8 cellular contexts compared by ENCODE assay signal in genomic region chr12:108768591-108769500, GRCh38. TPM values are rescaled to one million over a fixed set of nuclear protein-coding genes. Genes with fewer than 3 reads are reported as not detected.
DNase-seq lines count a peak whose midpoint lies in the region; ATAC-seq and TF ChIP-seq lines count a peak whose summit lies in the region.

No MANE protein-coding gene starts in this region.

- no peak overlapping the region for H4K8ac ChIP-seq in IMR-90 (ENCODE audit: low read depth in 2 of 2, low read length in 2 of 2)

- peak overlapping the region; percentile 78 to 81 for H3K4me3 Mint-ChIP-seq in stimulated activated naive B cell treated with anti-CD40 and anti-IgM and Interleukin-4, amounts not matched to agents 10 μg/mL and 1 μg/mL and 100 μg/mL, for 72 hours

- no peak overlapping the region; the same call in 1 of the 2 replicates for H3K14ac ChIP-seq in IMR-90 (replicated peaks; ENCODE audit: low read depth, low read length)

- H3K27ac ChIP-seq in IMR-90 (ENCODE audit: insufficient read depth, low read length): no peak overlapping the region

- no TSS peak for BruUV-seq in IMR-90 (replicated peaks; lab: Mats Ljungman, UMichigan)

- POLR2A ChIA-PET in IMR-90 (lab: Charles Lee; ENCODE audit: unreplicated experiment): no interaction called here

- H3K9ac ChIP-seq in IMR-90 (ENCODE audit: low read depth, low read length) (no peak overlapping the region), iPS-15b (ENCODE audit: low read depth, low read length) (peak overlapping the region; percentile 24)

- CTCF ChIA-PET in IMR-90 (lab: Yijun Ruan, JAX): no interaction called here

- 0 out of 2 replicates have a peak overlapping the region, but pooled peaks have one; percentile 42 for H3K4ac ChIP-seq in IMR-90 (ENCODE audit: low read depth, low read length)

- H3K4me2 ChIP-seq in IMR-90 (ENCODE audit: low read depth, low read length): peak overlapping the region; percentile 40; the same call in 1 of the 2 replicates

- H2BK5ac ChIP-seq in IMR-90 (ENCODE audit: low read depth, low read length, poor library complexity, severe bottlenecking): no peak overlapping the region

- no peak overlapping the region for H2BK20ac ChIP-seq in IMR-90 (ENCODE audit: low read depth, low read length)

- no peaks in the 10 kb centered on the region for H3K27me3 Mint-ChIP-seq in stimulated activated naive B cell treated with anti-CD40 and anti-IgM and Interleukin-4, amounts not matched to agents 10 μg/mL and 1 μg/mL and 100 μg/mL, for 72 hours

- H3K9me3 Mint-ChIP-seq in stimulated activated naive B cell treated with anti-CD40 and anti-IgM and Interleukin-4, amounts not matched to agents 10 μg/mL and 1 μg/mL and 100 μg/mL, for 72 hours: no peaks in the 10 kb centered on the region

- H3K4me3 ChIP-seq in IMR-90 (ENCODE audit: insufficient read depth, low read depth, low read length): no peak overlapping the region
- H3K4me3 ChIP-seq in iPS-15b (ENCODE audit: low read depth, low read length): peak overlapping the region; percentile 59

- H3K23ac ChIP-seq in IMR-90 (ENCODE audit: low read depth, low read length): no peak overlapping the region

- H2AK9ac ChIP-seq in IMR-90 (replicated peaks; ENCODE audit: low read depth, low read length, poor library complexity): no peak overlapping the region

- peak overlapping the region; percentile 83 for H3K27ac Mint-ChIP-seq in stimulated activated naive B cell treated with anti-CD40 and anti-IgM and Interleukin-4, amounts not matched to agents 10 μg/mL and 1 μg/mL and 100 μg/mL, for 72 hours

- no peaks in the 10 kb centered on the region for H3K36me3 ChIP-seq in IMR-90 (ENCODE audit: control insufficient read depth, insufficient read depth, low read length)
- no peaks in the 10 kb centered on the region for H3K36me3 ChIP-seq in iPS-15b (ENCODE audit: control insufficient read depth, insufficient read depth, low read length)

- intact Hi-C loops in IMR-90 (cut with micrococcal nuclease): no loop called here

- peaks cover 4% of the 10 kb centered on the region; the same call in 1 of the 2 replicates for H3K4me1 ChIP-seq in IMR-90 (ENCODE audit: control insufficient read depth, insufficient read depth, low read length)
- H3K4me1 ChIP-seq in iPS-15b (ENCODE audit: control insufficient read depth, insufficient read depth, low read length): no peaks in the 10 kb centered on the region

- TF ChIP-seq POLR2A in IMR-90 (IDR thresholded peaks at IDR 0.05; ENCODE audit: low read depth, low read length): no peak

- peaks cover 0 to 2% of the 10 kb centered on the region in 2 donors for H3K36me3 Mint-ChIP-seq in stimulated activated naive B cell treated with anti-CD40 and anti-IgM and Interleukin-4, amounts not matched to agents 10 μg/mL and 1 μg/mL and 100 μg/mL, for 72 hours

- no peak overlapping the region for H2BK120ac ChIP-seq in IMR-90 (ENCODE audit: low read depth, low read length)

- H3K9me3 ChIP-seq in IMR-90 (ENCODE audit: control insufficient read depth, insufficient read depth, low read length): no peaks in the 10 kb centered on the region
- H3K9me3 ChIP-seq in iPS-15b (ENCODE audit: control insufficient read depth, insufficient read depth, low read length): no peaks in the 10 kb centered on the region

- ATAC-seq in IMR-90 (ENCODE audit: low read depth) (peak; percentile 35; the same call in 1 of the 2 replicates), HG02678 (IDR thresholded peaks at IDR 0.05; ENCODE audit: unreplicated experiment) (no peak), GM19452 (IDR thresholded peaks at IDR 0.05; ENCODE audit: unreplicated experiment) (no peak)
- peak; percentile 90 for ATAC-seq in stimulated activated naive B cell treated with anti-CD40 and anti-IgM and Interleukin-4, amounts not matched to agents 10 μg/mL and 1 μg/mL and 100 μg/mL, for 72 hours (replicated peaks)

- no peak overlapping the region for H4K5ac ChIP-seq in IMR-90 (ENCODE audit: low read depth, low read length)

- H3K79me1 ChIP-seq in IMR-90 (ENCODE audit: low read depth in 1 of 2, low read length in 2 of 2): no peaks in the 10 kb centered on the region; a peak in 1 of 4 replicates

- peaks cover 7% of the 10 kb centered on the region for H3K9me1 ChIP-seq in IMR-90 (ENCODE audit: insufficient read depth, low read length)

- no peak for TF ChIP-seq RAD21 in IMR-90 (IDR thresholded peaks at IDR 0.05; ENCODE audit: low read length)

- WGBS in IMR-90 (ENCODE audit: extremely low coverage in 2 of 2, insufficient read length in 1 of 2), 2 experiments: 22% methylated on average over 20 of the region's 40 CpGs; no CpG with 5 or more reads in 1 of the 2 experiments

- no peaks in the 10 kb centered on the region; the same call in 1 of the 2 replicates for H4K20me1 ChIP-seq in IMR-90 (ENCODE audit: insufficient read depth, low read length)

- H4K91ac ChIP-seq in IMR-90 (ENCODE audit: insufficient read depth, low read depth, low read length): no peak overlapping the region

- H3K4me1 Mint-ChIP-seq in stimulated activated naive B cell treated with anti-CD40 and anti-IgM and Interleukin-4, amounts not matched to agents 10 μg/mL and 1 μg/mL and 100 μg/mL, for 72 hours: peaks cover 30 to 48% of the 10 kb centered on the region in 2 donors

- DNase-seq in GM10266 (ENCODE audit: extremely low spot score): peak; percentile 42
- DNase-seq in IMR-90: no peak
- peak; percentile 3 for DNase-seq in activated naive CD4-positive, alpha-beta T cell treated with Interleukin-2 at 50 U/mL for 16 hours
- peak; percentile 82 for DNase-seq in stimulated activated naive B cell treated with anti-CD40 and anti-IgM and Interleukin-4, amounts not matched to agents 10 μg/mL and 1 μg/mL and 100 μg/mL, for 72 hours
- DNase-seq in midbrain (lab: John Stamatoyannopoulos, UW): no peak

- peak overlapping the region; percentile 80 for H2AFZ ChIP-seq in IMR-90 (replicated peaks; ENCODE audit: low read length, poor library complexity)

- in situ Hi-C loops in IMR-90 (cut with MboI; ENCODE audit: low sequenced_read_pairs): no loop called here

- dilution Hi-C loops in IMR-90 (cut with HindIII; ENCODE audit: low sequenced_read_pairs, unreplicated experiment): no loop called here

- no peak overlapping the region for H2BK15ac ChIP-seq in IMR-90 (ENCODE audit: low read depth, low read length)

- H3K56ac ChIP-seq in IMR-90 (ENCODE audit: extremely low read depth, insufficient read depth, low read length): no peak overlapping the region

- no peak overlapping the region; the same call in 1 of the 2 replicates for H3K18ac ChIP-seq in IMR-90 (ENCODE audit: low read depth, low read length)

- no peak overlapping the region for H2AK5ac ChIP-seq in IMR-90 (ENCODE audit: low read depth, low read length)

- H3K27me3 ChIP-seq in IMR-90 (ENCODE audit: control insufficient read depth, insufficient read depth, low read length): peaks cover 3% of the 10 kb centered on the region; the same call in 1 of the 2 replicates
- no peaks in the 10 kb centered on the region for H3K27me3 ChIP-seq in iPS-15b (ENCODE audit: control insufficient read depth, insufficient read depth, low read length)

- TF ChIP-seq CTCF in GM10266 (IDR thresholded peaks at IDR 0.05; ENCODE audit: control insufficient read depth, insufficient read depth, low read depth, missing control alignments) (no peak), IMR-90 (conservative IDR thresholded peaks at IDR 0.05; ENCODE audit: low read depth, low read length) (no peak)

TF ChIP-seq in IMR-90, 13 proteins besides CTCF, POLR2A, EP300 and RAD21:
- no peak for TF ChIP-seq CEBPB (IDR thresholded peaks at IDR 0.05; ENCODE audit: low read depth, low read length)
- TF ChIP-seq CHD1 (IDR thresholded peaks at IDR 0.05; ENCODE audit: low read depth, low read length): no peak
- no peak for TF ChIP-seq USF2 (IDR thresholded peaks at IDR 0.05; ENCODE audit: low read depth, low read length)
- no peak for TF ChIP-seq RFX5 (IDR thresholded peaks at IDR 0.05; ENCODE audit: low read depth, low read length)
- TF ChIP-seq RCOR1 (IDR thresholded peaks at IDR 0.05; ENCODE audit: insufficient replicate concordance, low read length): no peak
- no peak for TF ChIP-seq FOS (IDR thresholded peaks at IDR 0.05; ENCODE audit: low read depth, low read length)
- no peak for TF ChIP-seq BHLHE40 (IDR thresholded peaks at IDR 0.05; ENCODE audit: low read depth, low read length)
- no peak for TF ChIP-seq MAFK (IDR thresholded peaks at IDR 0.05; ENCODE audit: low read depth, low read length)
- TF ChIP-seq ELK1 (IDR thresholded peaks at IDR 0.05; ENCODE audit: borderline replicate concordance, low read depth, low read length): no peak
- no peak for TF ChIP-seq SMC3 (IDR thresholded peaks at IDR 0.05; ENCODE audit: low read depth, low read length)
- TF ChIP-seq NFE2L2 (IDR thresholded peaks at IDR 0.05; ENCODE audit: low read depth, low read length): no peak
- no peak for TF ChIP-seq MXI1 (IDR thresholded peaks at IDR 0.05; ENCODE audit: borderline replicate concordance, low read depth, low read length)
- no peak for TF ChIP-seq MAZ (IDR thresholded peaks at IDR 0.05; ENCODE audit: borderline replicate concordance, low read depth, low read length)

RNA-seq across cellular contexts. Expression of gene CORO1C, which starts 37.5 kb away (rescaled TPM):
- 1,042 and 1,100 TPM in 2 replicates for total RNA-seq in IMR-90 (2012; rRNA removed)
- polyA plus RNA-seq in IMR-90 (2012; rRNA removed): 591 and 675 TPM in 2 replicates
- 183 and 262 TPM in 2 replicates for polyA plus RNA-seq in IMR-90 (2012; cell fraction: cytosol; rRNA removed)
- 145 and 350 TPM in 2 replicates for polyA plus RNA-seq in IMR-90 (2012; cell fraction: nucleus; rRNA removed; ENCODE audit: low replicate concordance)

Comparison
In these comparisons a context has a peak if more than half of its experiments do, and no peak if none do; other contexts are left out.
1. DNase-seq: peak in GM10266 (single experiment), activated naive CD4-positive, alpha-beta T cell treated with Interleukin-2 at 50 U/mL for 16 hours (single experiment) and stimulated activated naive B cell treated with anti-CD40 and anti-IgM and Interleukin-4, amounts not matched to agents 10 μg/mL and 1 μg/mL and 100 μg/mL, for 72 hours (single experiment); none in IMR-90 (single experiment) and midbrain (single experiment).
2. ATAC-seq: peak in IMR-90 (single experiment) and stimulated activated naive B cell treated with anti-CD40 and anti-IgM and Interleukin-4, amounts not matched to agents 10 μg/mL and 1 μg/mL and 100 μg/mL, for 72 hours (2 of 2); none in HG02678 (single experiment) and GM19452 (single experiment).